Comparison of ENCODE assay signal across 1 cellular context in genomic region chr3:9911863-9912262, GRCh38.
TF ChIP-seq lines count a peak whose summit lies in the region.

No MANE protein-coding gene starts in this region.

TF ChIP-seq in GM12878, 131 proteins besides CTCF, POLR2A, EP300 and RAD21:
- TF ChIP-seq RUNX3 (IDR thresholded peaks at IDR 0.05; ENCODE audit: low read length), result 0 out of 2 replicates have a peak, but pooled peaks have one; percentile 16
- TF ChIP-seq ASH2L (IDR thresholded peaks at IDR 0.05; ENCODE audit: borderline replicate concordance, low read depth), result no peak
